18 cellular contexts compared by ENCODE assay signal in genomic region chr6:40978687-40979289, GRCh38.
"Had no signal": no experiment of that assay in that cellular context is flagged by ENCODE, and none has a peak within 500 bp of the region (broad histone marks: within the 10 kb centered on the region; RNA-seq: fewer than 3 reads in every experiment).

No MANE protein-coding gene starts in this region.

- H3K27me3 ChIP-seq: sigmoid colon had no signal

- ATAC-seq: left lobe of liver; naive thymus-derived CD8-positive, alpha-beta T cell; psoas muscle; right cardiac atrium; stimulated activated naive B cell treated with anti-CD40 and anti-IgM and Interleukin-4, amounts not matched to agents 10 μg/mL and 1 μg/mL and 100 μg/mL, for 72 hours had no signal

- H3K9me3 Mint-ChIP-seq: stimulated activated naive B cell treated with anti-CD40 and anti-IgM and Interleukin-4, amounts not matched to agents 10 μg/mL and 1 μg/mL and 100 μg/mL, for 72 hours; stimulated activated naive CD8-positive, alpha-beta T cell treated with anti-CD3 and anti-CD28 coated beads, Interleukin-15, Interleukin-2, amounts not matched to agents 100 ng/mL and 50 ng/mL, for 24 hours had no signal

- H3K27ac ChIP-seq: coronary artery, psoas muscle, sigmoid colon, thoracic aorta, tibial nerve had no signal

- H3K4me1 ChIP-seq: psoas muscle, tibial nerve had no signal

- H3K4me1 Mint-ChIP-seq: naive thymus-derived CD8-positive, alpha-beta T cell; stimulated activated naive B cell treated with anti-CD40 and anti-IgM and Interleukin-4, amounts not matched to agents 10 μg/mL and 1 μg/mL and 100 μg/mL, for 72 hours had no signal

- H3K4me3 ChIP-seq: coronary artery, psoas muscle, sigmoid colon, thoracic aorta, tibial nerve had no signal

- DNase-seq: dermis blood vessel endothelial cell; effector memory CD4-positive, alpha-beta T cell; head of caudate nucleus; kidney; naive thymus-derived CD8-positive, alpha-beta T cell; nucleus accumbens; psoas muscle; right cardiac atrium; sigmoid colon; stimulated activated CD4-positive, alpha-beta T cell treated with anti-CD3 and anti-CD28 coated beads, Interleukin-2, amount 100 ng/mL, for 24 hours; stimulated activated CD4-positive, alpha-beta T cell treated with anti-CD3 and anti-CD28 coated beads, Interleukin-4, amount 100 ng/mL, for 24 hours; stimulated activated naive B cell treated with anti-CD40 and anti-IgM and Interleukin-4, amounts not matched to agents 10 μg/mL and 1 μg/mL and 100 μg/mL, for 72 hours had no signal

- H3K36me3 Mint-ChIP-seq: stimulated activated naive B cell treated with anti-CD40 and anti-IgM and Interleukin-4, amounts not matched to agents 10 μg/mL and 1 μg/mL and 100 μg/mL, for 72 hours had no signal

- H3K36me3 ChIP-seq: sigmoid colon, thoracic aorta, tibial nerve had no signal

- H3K4me3 Mint-ChIP-seq: naive thymus-derived CD8-positive, alpha-beta T cell; neural crest cell; stimulated activated naive B cell treated with anti-CD40 and anti-IgM and Interleukin-4, amounts not matched to agents 10 μg/mL and 1 μg/mL and 100 μg/mL, for 72 hours; stimulated activated naive CD8-positive, alpha-beta T cell treated with anti-CD3 and anti-CD28 coated beads, Interleukin-15, Interleukin-2, amounts not matched to agents 100 ng/mL and 50 ng/mL, for 24 hours had no signal

- H3K27ac Mint-ChIP-seq: naive thymus-derived CD8-positive, alpha-beta T cell; stimulated activated naive B cell treated with anti-CD40 and anti-IgM and Interleukin-4, amounts not matched to agents 10 μg/mL and 1 μg/mL and 100 μg/mL, for 72 hours; stimulated activated naive CD8-positive, alpha-beta T cell treated with anti-CD3 and anti-CD28 coated beads, Interleukin-15, Interleukin-2, amounts not matched to agents 100 ng/mL and 50 ng/mL, for 24 hours had no signal
